In genomic region chr11:47552581-47553416, GRCh38 we compare ENCODE assay signal across 8 cellular contexts. TPM values are rescaled to one million over a fixed set of nuclear protein-coding genes. Genes with fewer than 3 reads are reported as not detected.
DNase-seq lines count a peak whose midpoint lies in the region; ATAC-seq and TF ChIP-seq lines count a peak whose summit lies in the region.

CELF1 (minus strand) TSS chr11:47553132; CDS start chr11:47499523, 53,609 bp downstream.

- H3K36me3 ChIP-seq in GM23338 (ENCODE audit: insufficient read depth), result no peaks in the 10 kb centered on the region
- no peaks in the 10 kb centered on the region for H3K36me3 ChIP-seq in naive thymus-derived CD4-positive, alpha-beta T cell (ENCODE audit: control insufficient read depth in 2 of 3, insufficient read depth in 3 of 3, low read length in 3 of 3)

- peaks cover 37% of the 10 kb centered on the region for H4K20me1 ChIP-seq in GM23338 (replicated peaks; ENCODE audit: insufficient read depth)

- DNase-seq in EL, result peak; percentile 90
- peak; percentile 95 for DNase-seq in GM23338 (ENCODE audit: low spot score)
- peak; percentile 87 for DNase-seq in LHCN-M2 (ENCODE audit: low read depth)
- DNase-seq in RPMI7951 (ENCODE audit: low read depth), result peak; percentile 86
- peak; percentile 92 for DNase-seq in activated T-helper 1 cell treated with anti-CD3 and anti-CD28 coated beads, Interleukin-12 subunit alpha, Interleukin-12 subunit beta, Interleukin-2, Interleukin-4 antibody, amounts not matched to agents 30 ng/mL and 10 ng/mL and 1 ng/mL, durations not matched to agents 14 hours and 24 hours and 36 hours (ENCODE audit: low spot score)
- peak; percentile 87 for DNase-seq in fibroblast of gingiva (ENCODE audit: low read depth)
- peak; percentile 88 to 95 (median 92) for DNase-seq in naive thymus-derived CD4-positive, alpha-beta T cell
- peak; percentile 92 for DNase-seq in stimulated activated naive B cell treated with anti-CD40 and anti-IgM and Interleukin-4, amounts not matched to agents 10 μg/mL and 1 μg/mL and 100 μg/mL, for 72 hours

- peak within 1 kb of the TSS; percentile 92 for H3K4me2 ChIP-seq in GM23338

- H3K36me3 Mint-ChIP-seq in GM23338 (ENCODE audit: low read depth), result peaks cover 26% of the 10 kb centered on the region
- peaks cover 22% of the 10 kb centered on the region for H3K36me3 Mint-ChIP-seq in activated T-helper 1 cell treated with anti-CD3 and anti-CD28 coated beads, Interleukin-12 subunit alpha, Interleukin-12 subunit beta, Interleukin-2, Interleukin-4 antibody, amounts not matched to agents 30 ng/mL and 10 ng/mL and 1 ng/mL, durations not matched to agents 14 hours and 24 hours and 36 hours (ENCODE audit: low read depth)
- peaks cover 0 to 14% (median 4%) of the 10 kb centered on the region in 5 donors for H3K36me3 Mint-ChIP-seq in naive thymus-derived CD4-positive, alpha-beta T cell
- H3K36me3 Mint-ChIP-seq in stimulated activated naive B cell treated with anti-CD40 and anti-IgM and Interleukin-4, amounts not matched to agents 10 μg/mL and 1 μg/mL and 100 μg/mL, for 72 hours, result peaks cover 12 to 25% of the 10 kb centered on the region in 2 donors

- ATAC-seq in GM23338, result peak; percentile 92
- ATAC-seq in naive thymus-derived CD4-positive, alpha-beta T cell, result peak; percentile 99
- ATAC-seq in stimulated activated naive B cell treated with anti-CD40 and anti-IgM and Interleukin-4, amounts not matched to agents 10 μg/mL and 1 μg/mL and 100 μg/mL, for 72 hours (replicated peaks), result peak; percentile 95 to 96

- POLR2A ChIA-PET in naive thymus-derived CD4-positive, alpha-beta T cell (lab: Charles Lee), result interaction anchor here (0.9 to 7.3 kb wide), 8 partner anchors 13 to 216 kb away, joined by 3 to 38 read pairs (median 4); partner anchors contain the start of genes KBTBD4, NDUFS3 and PTPMT1

- H3F3A ChIP-seq in GM23338 (replicated peaks; ENCODE audit: low read depth), result 0 out of 2 replicates have a peak, but pooled peaks cover 3% of the 10 kb centered on the region

- peak within 1 kb of the TSS; percentile 99 for H3K4me3 Mint-ChIP-seq in GM23338
- H3K4me3 Mint-ChIP-seq in activated T-helper 1 cell treated with anti-CD3 and anti-CD28 coated beads, Interleukin-12 subunit alpha, Interleukin-12 subunit beta, Interleukin-2, Interleukin-4 antibody, amounts not matched to agents 30 ng/mL and 10 ng/mL and 1 ng/mL, durations not matched to agents 14 hours and 24 hours and 36 hours, result peak within 1 kb of the TSS; percentile 99
- peak within 1 kb of the TSS; percentile 93 to 100 (median 96) for H3K4me3 Mint-ChIP-seq in naive thymus-derived CD4-positive, alpha-beta T cell
- H3K4me3 Mint-ChIP-seq in stimulated activated naive B cell treated with anti-CD40 and anti-IgM and Interleukin-4, amounts not matched to agents 10 μg/mL and 1 μg/mL and 100 μg/mL, for 72 hours, result peak within 1 kb of the TSS; percentile 97 to 98

- no peaks in the 10 kb centered on the region for H3K9me2 ChIP-seq in GM23338 (ENCODE audit: insufficient read depth)

- CTCF ChIA-PET in naive thymus-derived CD4-positive, alpha-beta T cell (lab: Charles Lee), result interaction anchor here (1.0 to 1.2 kb wide), 3 partner anchors 26 to 66 kb away, joined by 3 to 6 read pairs (median 3); partner anchors contain the start of genes KBTBD4 and NDUFS3

- H3K27ac ChIP-seq in GM23338 (ENCODE audit: low read depth), result peak within 1 kb of the TSS; percentile 96
- H3K27ac ChIP-seq in naive thymus-derived CD4-positive, alpha-beta T cell (ENCODE audit: low read depth, low read length), result peak within 1 kb of the TSS; percentile 89

- intact Hi-C loops in activated T-helper 1 cell treated with anti-CD3 and anti-CD28 coated beads, Interleukin-12 subunit alpha, Interleukin-12 subunit beta, Interleukin-2, Interleukin-4 antibody, amounts not matched to agents 30 ng/mL and 10 ng/mL and 1 ng/mL, durations not matched to agents 14 hours and 24 hours and 36 hours (cut with micrococcal nuclease), result loop anchor here (1.0 to 5.0 kb wide), 7 partner anchors 13 to 215 kb away; partner anchors contain the start of genes FNBP4, MTCH2, NDUFS3 and PSMC3
- intact Hi-C loops in naive thymus-derived CD4-positive, alpha-beta T cell (cut with micrococcal nuclease), result loop anchor here (1.0 to 10.0 kb wide), 23 partner anchors 13 to 1635 kb away; partner anchors contain the start of genes ARFGAP2 (in 2 of the 2), FNBP4 (in 2 of the 2), MTCH2 (in 2 of the 2) and PSMC3 (in 2 of the 2)

- peaks cover 7% of the 10 kb centered on the region for H3K27me3 Mint-ChIP-seq in GM23338 (ENCODE audit: insufficient read depth, low read depth, poor library complexity)
- H3K27me3 Mint-ChIP-seq in activated T-helper 1 cell treated with anti-CD3 and anti-CD28 coated beads, Interleukin-12 subunit alpha, Interleukin-12 subunit beta, Interleukin-2, Interleukin-4 antibody, amounts not matched to agents 30 ng/mL and 10 ng/mL and 1 ng/mL, durations not matched to agents 14 hours and 24 hours and 36 hours (ENCODE audit: insufficient read depth), result no peaks in the 10 kb centered on the region
- no peaks in the 10 kb centered on the region for H3K27me3 Mint-ChIP-seq in naive thymus-derived CD4-positive, alpha-beta T cell
- H3K27me3 Mint-ChIP-seq in stimulated activated naive B cell treated with anti-CD40 and anti-IgM and Interleukin-4, amounts not matched to agents 10 μg/mL and 1 μg/mL and 100 μg/mL, for 72 hours, result no peaks in the 10 kb centered on the region

- peaks cover 31% of the 10 kb centered on the region for H3K4me1 Mint-ChIP-seq in GM23338
- H3K4me1 Mint-ChIP-seq in activated T-helper 1 cell treated with anti-CD3 and anti-CD28 coated beads, Interleukin-12 subunit alpha, Interleukin-12 subunit beta, Interleukin-2, Interleukin-4 antibody, amounts not matched to agents 30 ng/mL and 10 ng/mL and 1 ng/mL, durations not matched to agents 14 hours and 24 hours and 36 hours (ENCODE audit: low read depth), result peaks cover 40% of the 10 kb centered on the region
- H3K4me1 Mint-ChIP-seq in naive thymus-derived CD4-positive, alpha-beta T cell, result peaks cover 36 to 57% (median 42%) of the 10 kb centered on the region in 7 donors
- H3K4me1 Mint-ChIP-seq in stimulated activated naive B cell treated with anti-CD40 and anti-IgM and Interleukin-4, amounts not matched to agents 10 μg/mL and 1 μg/mL and 100 μg/mL, for 72 hours, result peaks cover 21 to 43% of the 10 kb centered on the region in 2 donors

- peak within 1 kb of the TSS; percentile 98 for H3K27ac Mint-ChIP-seq in GM23338
- peak within 1 kb of the TSS; percentile 97 for H3K27ac Mint-ChIP-seq in activated T-helper 1 cell treated with anti-CD3 and anti-CD28 coated beads, Interleukin-12 subunit alpha, Interleukin-12 subunit beta, Interleukin-2, Interleukin-4 antibody, amounts not matched to agents 30 ng/mL and 10 ng/mL and 1 ng/mL, durations not matched to agents 14 hours and 24 hours and 36 hours
- peak within 1 kb of the TSS; percentile 86 to 97 (median 95) for H3K27ac Mint-ChIP-seq in naive thymus-derived CD4-positive, alpha-beta T cell
- H3K27ac Mint-ChIP-seq in stimulated activated naive B cell treated with anti-CD40 and anti-IgM and Interleukin-4, amounts not matched to agents 10 μg/mL and 1 μg/mL and 100 μg/mL, for 72 hours, result peak within 1 kb of the TSS; percentile 99

- peaks cover 49% of the 10 kb centered on the region for H3K79me2 ChIP-seq in GM23338 (replicated peaks; ENCODE audit: insufficient read depth)

- H3K4me3 ChIP-seq in GM23338, result peak within 1 kb of the TSS; percentile 99
- peak within 1 kb of the TSS; percentile 87 for H3K4me3 ChIP-seq in naive thymus-derived CD4-positive, alpha-beta T cell (ENCODE audit: low read length)

- no peaks in the 10 kb centered on the region for H3K27me3 ChIP-seq in GM23338 (ENCODE audit: insufficient read depth)
- H3K27me3 ChIP-seq in naive thymus-derived CD4-positive, alpha-beta T cell (ENCODE audit: control insufficient read depth in 2 of 2, insufficient read depth in 2 of 2, low read length in 2 of 2), result no peaks in the 10 kb centered on the region

- peak within 1 kb of the TSS; percentile 92 for H2AFZ ChIP-seq in GM23338

- TF ChIP-seq CTCF in GM23338 (conservative IDR thresholded peaks at IDR 0.05; ENCODE audit: low read depth in 2 of 2), result peak; percentile 67 to 71

- H3K4me1 ChIP-seq in GM23338 (ENCODE audit: insufficient read depth), result peaks cover 24% of the 10 kb centered on the region
- peaks cover 27 to 34% of the 10 kb centered on the region in 2 donors for H3K4me1 ChIP-seq in naive thymus-derived CD4-positive, alpha-beta T cell (ENCODE audit: control insufficient read depth in 2 of 2, insufficient read depth in 2 of 2, low read length in 2 of 2)

- no peaks in the 10 kb centered on the region for H3K9me3 ChIP-seq in naive thymus-derived CD4-positive, alpha-beta T cell (ENCODE audit: control insufficient read depth in 2 of 3, low read length in 3 of 3)

- H3K9me3 Mint-ChIP-seq in GM23338, result no peaks in the 10 kb centered on the region
- no peaks in the 10 kb centered on the region for H3K9me3 Mint-ChIP-seq in activated T-helper 1 cell treated with anti-CD3 and anti-CD28 coated beads, Interleukin-12 subunit alpha, Interleukin-12 subunit beta, Interleukin-2, Interleukin-4 antibody, amounts not matched to agents 30 ng/mL and 10 ng/mL and 1 ng/mL, durations not matched to agents 14 hours and 24 hours and 36 hours
- peaks cover 0 to 2% (median 0%) of the 10 kb centered on the region in 11 donors for H3K9me3 Mint-ChIP-seq in naive thymus-derived CD4-positive, alpha-beta T cell
- no peaks in the 10 kb centered on the region for H3K9me3 Mint-ChIP-seq in stimulated activated naive B cell treated with anti-CD40 and anti-IgM and Interleukin-4, amounts not matched to agents 10 μg/mL and 1 μg/mL and 100 μg/mL, for 72 hours

TF ChIP-seq in GM23338, 12 proteins besides CTCF, POLR2A, EP300 and RAD21 (continues in another document):
- no peak for TF ChIP-seq ZNF114 (CRISPR knock-in tag; IDR thresholded peaks at IDR 0.05)
- no peak for TF ChIP-seq EZH2phosphoT487 (IDR thresholded peaks at IDR 0.05; ENCODE audit: unreplicated experiment)

RNA-seq across cellular contexts. Expression of gene CELF1, which starts in this region (rescaled TPM):
- total RNA-seq in GM23338 (2014; rRNA removed; shearing (Covaris generic)), result 233 TPM in 2 replicates
- 124 and 134 TPM in 2 replicates for polyA plus RNA-seq in GM23338 (2016; fragmentation: Nextera tagmentation; extraction: Ambion mirVana)
- total RNA-seq in LHCN-M2 (2014; rRNA removed), result 39.8 and 47.5 TPM in 2 replicates
- polyA plus RNA-seq in LHCN-M2 (2012), result 20.0 TPM
- total RNA-seq in RPMI7951 (2014; rRNA removed; shearing (Covaris generic)), result 45.6 and 52.5 TPM in 2 replicates
- 148 and 155 TPM in 2 replicates for total RNA-seq in activated T-helper 1 cell treated with anti-CD3 and anti-CD28 coated beads, Interleukin-12 subunit alpha, Interleukin-12 subunit beta, Interleukin-2, Interleukin-4 antibody, amounts not matched to agents 30 ng/mL and 10 ng/mL and 1 ng/mL, durations not matched to agents 14 hours and 24 hours and 36 hours
- total RNA-seq in naive thymus-derived CD4-positive, alpha-beta T cell, result 100 to 1,000 TPM; 107 to 148 (median 129) TPM
- 10 to 100 TPM; 41.1 to 76.4 TPM for polyA plus RNA-seq in naive thymus-derived CD4-positive, alpha-beta T cell

Comparison
In these comparisons a context has a peak if more than half of its experiments do, and no peak if none do; other contexts are left out.
1. Peak in every context shown above with its lines: DNase-seq, ATAC-seq, H3K4me3 ChIP-seq and H3K27ac ChIP-seq.